In the genomic region with DNA sequence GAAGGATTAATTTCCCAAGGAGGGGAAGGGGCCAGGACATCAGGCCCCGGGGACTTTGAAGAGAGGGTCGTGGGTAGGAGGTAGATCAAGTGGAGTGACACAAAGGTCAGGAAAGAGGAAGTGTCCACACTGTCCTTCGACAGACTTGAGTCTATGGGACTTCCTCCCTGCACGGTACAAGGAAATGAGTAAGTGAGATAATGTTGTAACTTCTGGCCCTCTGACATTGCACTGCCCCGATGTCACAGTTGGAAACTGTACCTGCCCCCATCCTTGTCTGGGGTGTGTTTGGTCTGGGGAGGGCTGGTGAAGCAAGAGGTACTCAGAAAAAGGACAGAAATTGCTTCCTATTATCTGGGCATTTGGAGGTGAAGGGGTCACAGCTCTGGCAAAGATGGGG, we compare ENCODE assay signal across 8 cellular contexts. TPM values are rescaled to one million over a fixed set of nuclear protein-coding genes. Genes with fewer than 3 reads are reported as not detected.
A peak's percentile ranks its signal among the peaks of the same experiment; 100 is the strongest.
DNase-seq lines count a peak whose midpoint lies in the region; ATAC-seq and TF ChIP-seq lines count a peak whose summit lies in the region.
"Had no signal": no experiment of that assay in that cellular context is flagged by ENCODE, and none has a peak within 500 bp of the region (broad histone marks: within the 10 kb centered on the region; RNA-seq: fewer than 3 reads in every experiment).

No MANE protein-coding gene starts in this region.

- no peak overlapping the region for H3K4me3 Mint-ChIP-seq in HFFc6

- H3K27me3 ChIP-seq in skeletal muscle satellite cell (ENCODE audit: control insufficient read depth, insufficient read depth, low read length) = no peaks in the 10 kb centered on the region

- no peaks in the 10 kb centered on the region; the same call in 1 of the 2 replicates for H3K27me3 Mint-ChIP-seq in HFFc6 (ENCODE audit: insufficient read depth)

- H3K4me2 ChIP-seq in skeletal muscle satellite cell (ENCODE audit: low read length) = peak overlapping the region; percentile 14

- no peaks in the 10 kb centered on the region for H3K9me3 ChIP-seq in skeletal muscle satellite cell (replicated peaks; ENCODE audit: low read length)

- H3K36me3 ChIP-seq in skeletal muscle satellite cell (ENCODE audit: insufficient read depth, low read length) = no peaks in the 10 kb centered on the region

- no peak for DNase-seq in HFFc6
- peak; percentile 4 for DNase-seq in RPMI8226
- peak; percentile 34 for DNase-seq in fibroblast of villous mesenchyme (ENCODE audit: low read depth)
- DNase-seq in DMS53 (lab: John Stamatoyannopoulos, UW) = no peak
- no peak for DNase-seq in iPS-NIHi7 (ENCODE audit: extremely low spot score)
- DNase-seq: activated CD8-positive, alpha-beta memory T cell treated with anti-CD3 and anti-CD28 coated beads for 24 hours had no signal

- H3K36me3 Mint-ChIP-seq in HFFc6 (ENCODE audit: low read depth) = no peaks in the 10 kb centered on the region

- H3K9ac ChIP-seq in skeletal muscle satellite cell (ENCODE audit: low read depth, low read length) = no peak overlapping the region

- no peak for ATAC-seq in GM21619 (IDR thresholded peaks at IDR 0.05; ENCODE audit: unreplicated experiment)

- peaks cover 25% of the 10 kb centered on the region for H3K4me1 ChIP-seq in skeletal muscle satellite cell (ENCODE audit: control insufficient read depth, insufficient read depth, low read length)

- TF ChIP-seq CTCF in HFFc6 (IDR thresholded peaks at IDR 0.05) (no peak), fibroblast of villous mesenchyme (IDR thresholded peaks at IDR 0.05; ENCODE audit: insufficient read depth, low read depth, low read length) (no peak)

- no peaks in the 10 kb centered on the region for H3K9me3 Mint-ChIP-seq in HFFc6

- H3K27ac Mint-ChIP-seq in HFFc6 = peak overlapping the region; percentile 32; the same call in 1 of the 2 replicates

- peaks cover 35% of the 10 kb centered on the region for H3K4me1 Mint-ChIP-seq in HFFc6 (ENCODE audit: low read depth)

- H3K4me3 ChIP-seq in fibroblast of villous mesenchyme (ENCODE audit: low read depth, low read length) = no peak overlapping the region
- H3K4me3 ChIP-seq in skeletal muscle satellite cell (ENCODE audit: low read length) = no peak overlapping the region

RNA-seq across cellular contexts. Expression of a gene that starts 22.2 kb away (rescaled TPM):
- total RNA-seq in HFFc6 (2021; fragmentation: NEBNext Ultra II Directional; extraction: Animal tissue kit (Norgen Biotek cat#: 25700)) = not detected
- 0.32 and 0.43 TPM in 2 replicates for total RNA-seq in fibroblast of villous mesenchyme
- 0.44 TPM in 1 of 2 replicates, not detected in the other for total RNA-seq in skeletal muscle satellite cell (2012; rRNA removed)

Comparison
In these comparisons a context has a peak if more than half of its experiments do, and no peak if none do; other contexts are left out.
1. DNase-seq: peak in RPMI8226 (single experiment) and fibroblast of villous mesenchyme (single experiment); none in HFFc6 (single experiment), DMS53 (single experiment) and iPS-NIHi7 (single experiment).